Comparison of ENCODE assay signal across 28 cellular contexts in genomic region chr13:30874111-30874510, GRCh38. TPM values are rescaled to one million over a fixed set of nuclear protein-coding genes. Genes with fewer than 3 reads are reported as not detected.
DNase-seq lines count a peak whose midpoint lies in the region; ATAC-seq, FAIRE-seq and TF ChIP-seq lines count a peak whose summit lies in the region.
"Had no signal": no experiment of that assay in that cellular context is flagged by ENCODE, and none has a peak within 500 bp of the region (broad histone marks: within the 10 kb centered on the region; RNA-seq: fewer than 3 reads in every experiment).

No MANE protein-coding gene starts in this region.

- peaks cover 12% of the 10 kb centered on the region for H3K27me3 Mint-ChIP-seq in GM23338 (ENCODE audit: insufficient read depth, low read depth, poor library complexity)

- no peaks in the 10 kb centered on the region for H3K9me3 ChIP-seq in adipocyte (ENCODE audit: control insufficient read depth, low read length)
- no peaks in the 10 kb centered on the region for H3K9me3 ChIP-seq in endothelial cell of umbilical vein (replicated peaks; ENCODE audit: control insufficient read depth, insufficient read depth, low read length)
- H3K9me3 ChIP-seq in osteoblast (ENCODE audit: low read depth, low read length), result no peaks in the 10 kb centered on the region
- H3K9me3 ChIP-seq: Caco-2 had no signal

- intact Hi-C loops in endothelial cell of umbilical vein (cut with micrococcal nuclease), result no loop called here
- intact Hi-C loops in posterior cingulate gyrus (cut with DNase I), result no loop called here

- no peak for TF ChIP-seq CTCF in GM23338 (conservative IDR thresholded peaks at IDR 0.05; ENCODE audit: low read depth in 2 of 2)
- TF ChIP-seq CTCF in endothelial cell of umbilical vein (IDR thresholded peaks at IDR 0.05; ENCODE audit: extremely low read depth in 1 of 2, insufficient read depth in 1 of 2, low read depth in 1 of 2, low read length in 2 of 2), result no peak
- no peak for TF ChIP-seq CTCF in osteoblast (IDR thresholded peaks at IDR 0.05; ENCODE audit: extremely low read depth, low read depth, low read length)

- no peaks in the 10 kb centered on the region for H3K36me3 ChIP-seq in GM23338 (ENCODE audit: insufficient read depth)
- H3K36me3 ChIP-seq in adipocyte (ENCODE audit: control insufficient read depth, insufficient read depth, low read length, severe bottlenecking), result no peaks in the 10 kb centered on the region
- H3K36me3 ChIP-seq in endothelial cell of umbilical vein (ENCODE audit: control insufficient read depth in 2 of 2, extremely low read depth in 1 of 2, insufficient read depth in 2 of 2, low read length in 2 of 2), result no peaks in the 10 kb centered on the region
- no peaks in the 10 kb centered on the region for H3K36me3 ChIP-seq in osteoblast (ENCODE audit: insufficient read depth, low read length)

- H3K27me3 ChIP-seq in GM23338 (ENCODE audit: insufficient read depth) (no peaks in the 10 kb centered on the region), adipocyte (replicated peaks; ENCODE audit: control insufficient read depth, insufficient read depth, low read length) (no peaks in the 10 kb centered on the region), endothelial cell of umbilical vein (ENCODE audit: control insufficient read depth in 2 of 2, insufficient read depth in 2 of 2, low read length in 2 of 2) (no peaks in the 10 kb centered on the region), osteoblast (ENCODE audit: insufficient read depth, low read length) (no peaks in the 10 kb centered on the region)

- peak overlapping the region; percentile 21 for H3K9ac ChIP-seq in adipocyte (ENCODE audit: low read length)
- H3K9ac ChIP-seq in endothelial cell of umbilical vein (replicated peaks; ENCODE audit: extremely low read depth, insufficient read depth, low read length), result no peak overlapping the region

- H3K36me3 Mint-ChIP-seq in GM23338 (ENCODE audit: low read depth), result no peaks in the 10 kb centered on the region
- H3K36me3 Mint-ChIP-seq: memory B cell; naive thymus-derived CD8-positive, alpha-beta T cell had no signal

- POLR2A ChIA-PET in endothelial cell of umbilical vein (lab: Charles Lee), result interaction anchor here (1.1 kb wide), 1 partner anchor 256 kb away, joined by 3 read pairs; the partner anchor contains the start of gene USPL1

- H3K79me2 ChIP-seq in GM23338 (replicated peaks; ENCODE audit: insufficient read depth), result no peaks in the 10 kb centered on the region; the same call in 1 of the 2 replicates
- no peaks in the 10 kb centered on the region for H3K79me2 ChIP-seq in endothelial cell of umbilical vein (ENCODE audit: control insufficient read depth, insufficient read depth, low read length)
- peaks cover 4% of the 10 kb centered on the region for H3K79me2 ChIP-seq in osteoblast (ENCODE audit: insufficient read depth, low read length)

- no peak for FAIRE-seq in endothelial cell of umbilical vein (lab: Jason Lieb, UNC)
- FAIRE-seq: GM19239, urothelium cell line had no signal

- DNase-seq in GM23338 (ENCODE audit: low spot score) (no peak), adipocyte (ENCODE audit: low read depth) (no peak), endothelial cell of umbilical vein (ENCODE audit: low read depth, low spot score) (no peak), osteoblast (ENCODE audit: insufficient read length, low spot score, missing footprints) (no peak), posterior cingulate gyrus (no peak), DMS 273 (lab: John Stamatoyannopoulos, UW; ENCODE audit: unreplicated experiment) (no peak)
- DNase-seq in activated CD4-positive, CD25-positive, alpha-beta regulatory T cell treated with anti-CD3 and anti-CD28 coated beads, Interleukin-2, amount 50 U/mL, for 72 hours, result no peak
- DNase-seq: activated CD4-positive, CD25-positive, alpha-beta regulatory T cell; activated naive CD4-positive, alpha-beta T cell treated with anti-CD3 and anti-CD28 coated beads for 36 hours; activated T-cell treated with anti-CD3 and anti-CD28 coated beads, Interleukin-2, amount 50 U/mL, for 4 hours; aorta; Caco-2; effector CD8-positive, alpha-beta T cell; glutamatergic neuron; left cardiac atrium; naive thymus-derived CD8-positive, alpha-beta T cell; NCI-H1436 treated with DMSO at 0.1 percent for 48 hours; NCI-H526; T-helper 9 cell had no signal

- no peaks in the 10 kb centered on the region for H4K20me1 ChIP-seq in GM23338 (replicated peaks; ENCODE audit: insufficient read depth)
- H4K20me1 ChIP-seq in endothelial cell of umbilical vein (replicated peaks; ENCODE audit: control insufficient read depth, extremely low read depth, insufficient read depth, low read length), result no peaks in the 10 kb centered on the region
- H4K20me1 ChIP-seq in osteoblast (ENCODE audit: insufficient read depth, low read length), result no peaks in the 10 kb centered on the region

- BruUV-seq in endothelial cell of umbilical vein (replicated peaks; lab: Mats Ljungman, UMichigan), result no TSS peak

- CTCF ChIA-PET in endothelial cell of umbilical vein (lab: Charles Lee), result interaction anchor here (1.4 to 2.2 kb wide), 3 partner anchors 9 to 172 kb away, joined by 3 to 9 read pairs (median 8); no protein-coding TSS in a partner anchor

- ATAC-seq in GM23338 (no peak), esophagus mucosa (no peak)
- ATAC-seq: activated T-cell treated with anti-CD3 and anti-CD28 coated beads, Interleukin-2, amount 50 U/mL, for 4 hours; left cardiac atrium; naive thymus-derived CD8-positive, alpha-beta T cell had no signal

- no peak overlapping the region for H2AFZ ChIP-seq in GM23338
- peak overlapping the region; percentile 55 for H2AFZ ChIP-seq in endothelial cell of umbilical vein (ENCODE audit: low read depth, low read length)
- H2AFZ ChIP-seq in osteoblast (ENCODE audit: low read length), result peak overlapping the region; percentile 47

- no peak overlapping the region for H3K4me3 Mint-ChIP-seq in GM23338
- H3K4me3 Mint-ChIP-seq: activated naive CD4-positive, alpha-beta T cell treated with anti-CD3 and anti-CD28 coated beads for 36 hours; activated T-cell treated with anti-CD3 and anti-CD28 coated beads, Interleukin-2, amount 50 U/mL, for 4 hours; central memory CD8-positive, alpha-beta T cell; memory B cell; naive thymus-derived CD8-positive, alpha-beta T cell had no signal

- no peaks in the 10 kb centered on the region for H3K9me3 Mint-ChIP-seq in GM23338
- H3K9me3 Mint-ChIP-seq: activated naive CD4-positive, alpha-beta T cell treated with anti-CD3 and anti-CD28 coated beads for 36 hours; activated T-cell treated with anti-CD3 and anti-CD28 coated beads, Interleukin-2, amount 50 U/mL, for 4 hours; central memory CD8-positive, alpha-beta T cell; memory B cell; naive thymus-derived CD8-positive, alpha-beta T cell had no signal

- no peak for TF ChIP-seq POLR2A in endothelial cell of umbilical vein (IDR thresholded peaks at IDR 0.05; ENCODE audit: low read depth, low read length)

- dilution Hi-C loops in endothelial cell of umbilical vein (cut with MboI; ENCODE audit: extremely low pct_ligation_motif_present, low sequenced_read_pairs), result no loop called here

- H3K9me2 ChIP-seq in GM23338 (ENCODE audit: insufficient read depth), result no peaks in the 10 kb centered on the region

- H3K4me1 Mint-ChIP-seq in GM23338, result peaks cover 49% of the 10 kb centered on the region
- H3K4me1 Mint-ChIP-seq: central memory CD8-positive, alpha-beta T cell had no signal

- peak overlapping the region; percentile 65; the same call in 1 of the 2 replicates for H3K27ac Mint-ChIP-seq in GM23338
- H3K27ac Mint-ChIP-seq: activated naive CD4-positive, alpha-beta T cell treated with anti-CD3 and anti-CD28 coated beads for 36 hours; memory B cell; naive thymus-derived CD8-positive, alpha-beta T cell; progenitor cell of endocrine pancreas had no signal

- H3F3A ChIP-seq in GM23338 (replicated peaks; ENCODE audit: low read depth), result no peaks in the 10 kb centered on the region

- H3K4me3 ChIP-seq in GM23338, result no peak overlapping the region
- no peak overlapping the region for H3K4me3 ChIP-seq in adipocyte (ENCODE audit: low read length)
- H3K4me3 ChIP-seq in endothelial cell of umbilical vein (replicated peaks in 1 of 3; ENCODE audit: insufficient read depth in 1 of 3, low read depth in 1 of 3, low read length in 3 of 3), result no peak overlapping the region
- H3K4me3 ChIP-seq in osteoblast (ENCODE audit: insufficient read depth, low read length), result no peak overlapping the region

- no peaks in the 10 kb centered on the region for H3K9me1 ChIP-seq in endothelial cell of umbilical vein (replicated peaks; ENCODE audit: control insufficient read depth, extremely low read depth, insufficient read depth, low read length)

- H3K4me2 ChIP-seq in GM23338 (peak overlapping the region; percentile 21; the same call in 1 of the 2 replicates), endothelial cell of umbilical vein (ENCODE audit: insufficient read depth, low read length) (no peak overlapping the region), osteoblast (ENCODE audit: insufficient read depth, low read length) (no peak overlapping the region)

- no peak overlapping the region for H3K27ac ChIP-seq in GM23338 (ENCODE audit: low read depth)
- peak overlapping the region; percentile 79 for H3K27ac ChIP-seq in endothelial cell of umbilical vein (ENCODE audit: insufficient read depth, low read depth, low read length)
- peak overlapping the region; percentile 99 for H3K27ac ChIP-seq in osteoblast (ENCODE audit: low read depth, low read length)
- H3K27ac ChIP-seq: RWPE1 had no signal

- H3K4me1 ChIP-seq in GM23338 (ENCODE audit: insufficient read depth) (peaks cover 35% of the 10 kb centered on the region), adipocyte (ENCODE audit: control insufficient read depth, insufficient read depth, low read length) (peaks cover 58% of the 10 kb centered on the region), endothelial cell of umbilical vein (ENCODE audit: control insufficient read depth, extremely low read depth, insufficient read depth, low read length) (peaks cover 50% of the 10 kb centered on the region), osteoblast (ENCODE audit: insufficient read depth, low read length) (peaks cover 52% of the 10 kb centered on the region)
- H3K4me1 ChIP-seq: Caco-2 had no signal

RNA-seq across cellular contexts. Expression of gene MEDAG, which starts 32.0 kb away (rescaled TPM):
- 0.97 and 1.7 TPM in 2 replicates for total RNA-seq in GM23338 (2014; rRNA removed; shearing (Covaris generic))
- 2.0 and 2.2 TPM in 2 replicates for polyA plus RNA-seq in GM23338 (2016; fragmentation: Nextera tagmentation; extraction: Ambion mirVana)
- 27.2 and 30.2 TPM in 2 replicates for total RNA-seq in endothelial cell of umbilical vein
- polyA plus RNA-seq in endothelial cell of umbilical vein, result 23.8 and 27.2 TPM in 2 replicates
- 30.8 and 32.6 TPM in 2 replicates for polyA plus RNA-seq in endothelial cell of umbilical vein (2011; cell fraction: cytosol; rRNA removed)
- 31.0 and 31.2 TPM in 2 replicates for polyA plus RNA-seq in endothelial cell of umbilical vein (2011; cell fraction: nucleus; rRNA removed)
- polyA plus RNA-seq in endothelial cell of umbilical vein (2012), result 54.9 and 80.5 TPM in 2 replicates
- polyA minus RNA-seq in endothelial cell of umbilical vein, result 20.8 and 21.5 TPM in 2 replicates
- polyA minus RNA-seq in endothelial cell of umbilical vein (2011; cell fraction: cytosol; rRNA and poly(A)+ RNA removed), result not detected
- 14.2 and 14.3 TPM in 2 replicates for polyA minus RNA-seq in endothelial cell of umbilical vein (2011; cell fraction: nucleus; rRNA and poly(A)+ RNA removed)
- total RNA-seq in osteoblast, result 46.7 and 96.1 TPM in 2 replicates
- total RNA-seq in esophagus mucosa, result 2.7 TPM
- total RNA-seq: activated naive CD4-positive, alpha-beta T cell treated with anti-CD3 and anti-CD28 coated beads for 36 hours; activated T-cell treated with anti-CD3 and anti-CD28 coated beads, Interleukin-2, amount 50 U/mL, for 4 hours; Caco-2; naive thymus-derived CD8-positive, alpha-beta T cell; progenitor cell of endocrine pancreas had no signal
- polyA plus RNA-seq: naive thymus-derived CD8-positive, alpha-beta T cell had no signal

RNA-seq across cellular contexts. Expression of gene TEX26, which starts 58.3 kb away (rescaled TPM):
- not detected in 2 replicates for total RNA-seq in GM23338 (2014; rRNA removed; shearing (Covaris generic))
- polyA plus RNA-seq in GM23338 (2016; fragmentation: Nextera tagmentation; extraction: Ambion mirVana) (not detected in 2 replicates), endothelial cell of umbilical vein (not detected in 2 replicates)
- total RNA-seq in endothelial cell of umbilical vein (not detected in 2 replicates), osteoblast (not detected in 2 replicates), esophagus mucosa (not detected)
- not detected in 2 replicates for polyA plus RNA-seq in endothelial cell of umbilical vein (2011; cell fraction: cytosol; rRNA removed)
- polyA plus RNA-seq in endothelial cell of umbilical vein (2011; cell fraction: nucleus; rRNA removed), result not detected in 2 replicates
- not detected in 2 replicates for polyA plus RNA-seq in endothelial cell of umbilical vein (2012)
- polyA minus RNA-seq in endothelial cell of umbilical vein, result not detected in 2 replicates
- polyA minus RNA-seq in endothelial cell of umbilical vein (2011; cell fraction: cytosol; rRNA and poly(A)+ RNA removed), result not detected
- not detected in 2 replicates for polyA minus RNA-seq in endothelial cell of umbilical vein (2011; cell fraction: nucleus; rRNA and poly(A)+ RNA removed)
- total RNA-seq: activated naive CD4-positive, alpha-beta T cell treated with anti-CD3 and anti-CD28 coated beads for 36 hours; activated T-cell treated with anti-CD3 and anti-CD28 coated beads, Interleukin-2, amount 50 U/mL, for 4 hours; Caco-2; H7; naive thymus-derived CD8-positive, alpha-beta T cell; progenitor cell of endocrine pancreas had no signal
- polyA plus RNA-seq: aorta; BJ; naive thymus-derived CD8-positive, alpha-beta T cell had no signal
